Comparison of ENCODE assay signal across 24 cellular contexts in genomic region chr4:26008737-26009136, GRCh38.
A peak's percentile ranks its signal among the peaks of the same experiment; 100 is the strongest.
DNase-seq lines count a peak whose midpoint lies in the region; ATAC-seq, FAIRE-seq and TF ChIP-seq lines count a peak whose summit lies in the region.
"Had no signal": no experiment of that assay in that cellular context is flagged by ENCODE, and none has a peak within 500 bp of the region (broad histone marks: within the 10 kb centered on the region; RNA-seq: fewer than 3 reads in every experiment).

No MANE protein-coding gene starts in this region.

- no peaks in the 10 kb centered on the region for H3K9me3 ChIP-seq in HEK293 (ENCODE audit: control insufficient read depth, insufficient read depth, low read depth, low read length)
- H3K9me3 ChIP-seq in endodermal cell (ENCODE audit: control insufficient read depth, low read length), result peaks cover 27% of the 10 kb centered on the region
- no peaks in the 10 kb centered on the region for H3K9me3 ChIP-seq in pancreas

- H3K4me3 Mint-ChIP-seq in endodermal cell, result no peak overlapping the region
- no peak overlapping the region for H3K4me3 Mint-ChIP-seq in activated T-helper 2 cell treated with anti-CD3 and anti-CD28 coated beads, Interferon-gamma antibody, Interleukin-2, Interleukin-4, amounts not matched to agents 10 μg/mL and 5 μg/mL and 100 μg/mL, durations not matched to agents 14 hours and 24 hours and 36 hours (ENCODE audit: low read depth)
- H3K4me3 Mint-ChIP-seq: B cell; CD4-positive, alpha-beta memory T cell; CD8-positive, alpha-beta memory T cell had no signal

- peak; percentile 20 for FAIRE-seq in pancreas (lab: Jason Lieb, UNC)
- FAIRE-seq: A549, GM12878, GM12892, GM18507 had no signal

- intact Hi-C loops in pancreas (cut with DNase I), result no loop called here
- intact Hi-C loops in activated T-helper 2 cell treated with anti-CD3 and anti-CD28 coated beads, Interferon-gamma antibody, Interleukin-2, Interleukin-4, amounts not matched to agents 10 μg/mL and 5 μg/mL and 100 μg/mL, durations not matched to agents 14 hours and 24 hours and 36 hours (cut with micrococcal nuclease), result loop anchor here (1.0 to 2.0 kb wide), 2 partner anchors 66 to 70 kb away; no protein-coding TSS in a partner anchor

- H3K4me3 ChIP-seq in HEK293 (ENCODE audit: low read depth, low read length) (no peak overlapping the region), endodermal cell (ENCODE audit: low read length) (peak overlapping the region; percentile 28), pancreas (no peak overlapping the region)
- H3K4me3 ChIP-seq: A549; BLaER1 treated with 17β-estradiol and CSF1 and Interleukin-3, amounts not matched to agents 10 nM and 100 nM; GM12878 had no signal

- CTCF ChIA-PET in HEK293 (lab: Yijun Ruan, JAX), result interaction anchor here (0.7 to 1.5 kb wide), 2 partner anchors 20 to 117 kb away, joined by 3 to 4 read pairs; no protein-coding TSS in a partner anchor

- no peak overlapping the region for H3K27ac ChIP-seq in HEK293 (ENCODE audit: extremely low read depth, low read depth, low read length)
- H3K27ac ChIP-seq in endodermal cell (ENCODE audit: low read depth, low read length), result no peak overlapping the region
- H3K27ac ChIP-seq in pancreas, result no peak overlapping the region
- H3K27ac ChIP-seq: 22Rv1; A549; BLaER1 treated with 17β-estradiol and CSF1 and Interleukin-3, amounts not matched to agents 10 nM and 100 nM; C4-2B had no signal

- in situ Hi-C loops in KBM-7 (cut with MboI; ENCODE audit: low pct_unique_long_range_greater_than_20kb, low sequenced_read_pairs), result no loop called here

- H3K9ac ChIP-seq in endodermal cell (ENCODE audit: extremely low read depth, low read length, poor library complexity, severe bottlenecking), result no peak overlapping the region
- H3K9ac ChIP-seq: BLaER1 treated with 17β-estradiol and CSF1 and Interleukin-3, amounts not matched to agents 10 nM and 100 nM had no signal

- TF ChIP-seq CTCF in HEK293 (tag by site-specific recombination; IDR thresholded peaks at IDR 0.05) (no peak), endodermal cell (conservative IDR thresholded peaks at IDR 0.05) (no peak), pancreas (IDR thresholded peaks at IDR 0.05) (no peak)

- H3K9me3 Mint-ChIP-seq in endodermal cell, result peaks cover 17% of the 10 kb centered on the region
- H3K9me3 Mint-ChIP-seq in activated T-helper 2 cell treated with anti-CD3 and anti-CD28 coated beads, Interferon-gamma antibody, Interleukin-2, Interleukin-4, amounts not matched to agents 10 μg/mL and 5 μg/mL and 100 μg/mL, durations not matched to agents 14 hours and 24 hours and 36 hours, result peaks cover 36% of the 10 kb centered on the region

- H3K4me1 Mint-ChIP-seq in endodermal cell, result peaks cover 6% of the 10 kb centered on the region
- H3K4me1 Mint-ChIP-seq in activated T-helper 2 cell treated with anti-CD3 and anti-CD28 coated beads, Interferon-gamma antibody, Interleukin-2, Interleukin-4, amounts not matched to agents 10 μg/mL and 5 μg/mL and 100 μg/mL, durations not matched to agents 14 hours and 24 hours and 36 hours (ENCODE audit: low read depth), result peaks cover 36% of the 10 kb centered on the region
- H3K4me1 Mint-ChIP-seq: B cell; CD4-positive, alpha-beta memory T cell; CD8-positive, alpha-beta memory T cell had no signal

- DNase-seq in endodermal cell, result no peak
- no peak for DNase-seq in pancreas
- DNase-seq in activated T-helper 2 cell treated with anti-CD3 and anti-CD28 coated beads, Interferon-gamma antibody, Interleukin-2, Interleukin-4, amounts not matched to agents 10 μg/mL and 5 μg/mL and 100 μg/mL, durations not matched to agents 14 hours and 24 hours and 36 hours (ENCODE audit: low spot score), result no peak
- no peak for DNase-seq in KBM-7
- DNase-seq: AML-193; CD4-positive, alpha-beta memory T cell; CD8-positive, alpha-beta memory T cell; COR-L47; DMS 273 treated with DMSO at 0.1 percent for 48 hours; DMS153; DMS53; DMS79; DND-41; EL; GDM1 had no signal

- POLR2A ChIA-PET in HEK293 (lab: Yijun Ruan, JAX), result no interaction called here

- H3K4me1 ChIP-seq in HEK293 (ENCODE audit: control insufficient read depth, insufficient read depth, low read length) (no peaks in the 10 kb centered on the region), endodermal cell (ENCODE audit: control insufficient read depth, insufficient read depth, low read length) (no peaks in the 10 kb centered on the region), pancreas (no peaks in the 10 kb centered on the region)
- H3K4me1 ChIP-seq: A549 had no signal

- H3K27ac Mint-ChIP-seq in endodermal cell, result no peak overlapping the region
- H3K27ac Mint-ChIP-seq in activated T-helper 2 cell treated with anti-CD3 and anti-CD28 coated beads, Interferon-gamma antibody, Interleukin-2, Interleukin-4, amounts not matched to agents 10 μg/mL and 5 μg/mL and 100 μg/mL, durations not matched to agents 14 hours and 24 hours and 36 hours, result no peak overlapping the region
- H3K27ac Mint-ChIP-seq: B cell; CD4-positive, alpha-beta memory T cell; CD8-positive, alpha-beta memory T cell had no signal

- WGBS in endodermal cell (ENCODE audit: insufficient coverage in 1 of 2, insufficient read length in 1 of 2), 2 experiments, result 0% methylated on average over 1 of the region's 1 CpG
- 0% methylated on average over 1 of the region's 1 CpG for WGBS in pancreas, 2 donors

- peaks cover 1% of the 10 kb centered on the region for H3K27me3 Mint-ChIP-seq in endodermal cell (ENCODE audit: insufficient read depth)
- H3K27me3 Mint-ChIP-seq in activated T-helper 2 cell treated with anti-CD3 and anti-CD28 coated beads, Interferon-gamma antibody, Interleukin-2, Interleukin-4, amounts not matched to agents 10 μg/mL and 5 μg/mL and 100 μg/mL, durations not matched to agents 14 hours and 24 hours and 36 hours (ENCODE audit: low read depth), result peaks cover 11% of the 10 kb centered on the region

- H3K36me3 Mint-ChIP-seq in endodermal cell (ENCODE audit: low read depth), result no peaks in the 10 kb centered on the region
- peaks cover 13% of the 10 kb centered on the region for H3K36me3 Mint-ChIP-seq in activated T-helper 2 cell treated with anti-CD3 and anti-CD28 coated beads, Interferon-gamma antibody, Interleukin-2, Interleukin-4, amounts not matched to agents 10 μg/mL and 5 μg/mL and 100 μg/mL, durations not matched to agents 14 hours and 24 hours and 36 hours (ENCODE audit: low read depth)

- H3K27me3 ChIP-seq in endodermal cell (ENCODE audit: control insufficient read depth, insufficient read depth, low read length, poor library complexity, severe bottlenecking), result no peaks in the 10 kb centered on the region
- H3K27me3 ChIP-seq in pancreas, result no peaks in the 10 kb centered on the region
- H3K27me3 ChIP-seq: BLaER1 treated with 17β-estradiol and CSF1 and Interleukin-3, amounts not matched to agents 10 nM and 100 nM had no signal

- no peak for ATAC-seq in pancreas
- ATAC-seq: A549, GM12878 had no signal

- H3K36me3 ChIP-seq in HEK293 (ENCODE audit: control insufficient read depth in 2 of 2, insufficient read depth in 1 of 2, low read length in 2 of 2), result no peaks in the 10 kb centered on the region
- H3K36me3 ChIP-seq in endodermal cell (ENCODE audit: control insufficient read depth, insufficient read depth, low read length), result no peaks in the 10 kb centered on the region
- no peaks in the 10 kb centered on the region for H3K36me3 ChIP-seq in pancreas
- H3K36me3 ChIP-seq: BLaER1 treated with 17β-estradiol and CSF1 and Interleukin-3, amounts not matched to agents 10 nM and 100 nM had no signal

TF ChIP-seq in HEK293, 187 proteins besides CTCF, POLR2A, EP300 and RAD21:
- TF ChIP-seq ZNF114 (tag by site-specific recombination; IDR thresholded peaks at IDR 0.05) (no peak), SETDB1 (IDR thresholded peaks at IDR 0.05; ENCODE audit: insufficient read length, low read length) (peak; percentile 86)
